20 cellular contexts compared by ENCODE assay signal in the genomic region with DNA sequence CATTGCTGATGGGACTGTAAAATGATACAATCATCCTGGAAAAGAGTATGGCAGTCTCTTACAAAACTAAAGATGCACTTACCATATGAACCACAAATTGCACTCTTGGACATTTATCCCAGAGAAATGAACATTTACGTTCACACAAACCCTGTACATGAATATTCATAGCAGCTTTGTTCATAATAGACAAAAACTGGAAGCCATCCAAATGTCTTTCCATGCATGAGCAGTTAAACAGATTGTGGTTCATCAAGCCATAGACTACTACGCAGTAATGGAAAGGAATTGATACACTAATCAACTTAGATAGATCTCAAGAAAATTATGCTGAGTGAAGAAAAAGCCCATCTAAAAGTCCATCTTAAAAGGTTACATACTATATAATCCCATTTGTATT.
"Had no signal": no experiment of that assay in that cellular context is flagged by ENCODE, and none has a peak within 500 bp of the region (broad histone marks: within the 10 kb centered on the region; RNA-seq: fewer than 3 reads in every experiment).

No MANE protein-coding gene starts in this region.

- DNase-seq: activated CD4-positive, alpha-beta memory T cell treated with anti-CD3 and anti-CD28 coated beads, Interleukin-2, amount 10 ng/mL, durations not matched to agents 7 days and 5 days; activated CD4-positive, alpha-beta T cell treated with anti-CD3 and anti-CD28 coated beads for 4 hours; activated effector memory CD4-positive, alpha-beta T cell treated with anti-CD3 and anti-CD28 coated beads, Interleukin-2, amount 50 U/mL, for 16 hours; activated T-cell treated with anti-CD3 and anti-CD28 coated beads, Interleukin-2, amount 50 U/mL, for 48 hours; amniotic stem cell; brain microvascular endothelial cell; left colon; lower lobe of right lung; stimulated activated CD4-positive, alpha-beta T cell treated with anti-CD3 and anti-CD28 coated beads, Interleukin-4, amount 100 ng/mL, for 24 hours; stimulated activated CD8-positive, alpha-beta memory T cell treated with anti-CD3 and anti-CD28 coated beads, Interleukin-4, amount 100 ng/mL, for 48 hours; stimulated activated naive CD4-positive, alpha-beta T cell treated with Interleukin-2 at 50 U/mL for 16 hours; substantia nigra had no signal

- H3K27me3 Mint-ChIP-seq: activated CD4-positive, alpha-beta memory T cell treated with anti-CD3 and anti-CD28 coated beads, Interleukin-2, amount 10 ng/mL, durations not matched to agents 7 days and 5 days; activated naive CD8-positive, alpha-beta T cell; central memory CD8-positive, alpha-beta T cell had no signal

- H3K4me3 Mint-ChIP-seq: activated CD4-positive, alpha-beta memory T cell treated with anti-CD3 and anti-CD28 coated beads, Interleukin-2, amount 10 ng/mL, durations not matched to agents 7 days and 5 days; activated naive CD8-positive, alpha-beta T cell; central memory CD8-positive, alpha-beta T cell; WTC11 had no signal

- H3K9me3 Mint-ChIP-seq: central memory CD8-positive, alpha-beta T cell; WTC11 had no signal

- H3K27ac Mint-ChIP-seq: activated CD4-positive, alpha-beta memory T cell treated with anti-CD3 and anti-CD28 coated beads, Interleukin-2, amount 10 ng/mL, durations not matched to agents 7 days and 5 days; activated naive CD8-positive, alpha-beta T cell; WTC11 had no signal

- H3K36me3 ChIP-seq: brain microvascular endothelial cell, lower lobe of right lung, neutrophil, right atrium auricular region, tibial nerve had no signal

- H3K4me1 Mint-ChIP-seq: WTC11 had no signal

- H3K27ac ChIP-seq: brain microvascular endothelial cell, coronary artery, lower lobe of right lung, neutrophil, right atrium auricular region, tibial nerve had no signal

- H3K9me3 ChIP-seq: lower lobe of right lung, neutrophil, right atrium auricular region, tibial nerve had no signal

- H3K36me3 Mint-ChIP-seq: activated naive CD8-positive, alpha-beta T cell; WTC11 had no signal

- H3K4me1 ChIP-seq: lower lobe of right lung, right atrium auricular region, tibial nerve had no signal

- H3K4me3 ChIP-seq: coronary artery, lower lobe of right lung, right atrium auricular region, tibial nerve had no signal

- H3K27me3 ChIP-seq: brain microvascular endothelial cell, neutrophil, right atrium auricular region, tibial nerve had no signal

- ATAC-seq: esophagus mucosa, left colon, lower lobe of right lung, WTC11 had no signal
